In the genomic region with DNA sequence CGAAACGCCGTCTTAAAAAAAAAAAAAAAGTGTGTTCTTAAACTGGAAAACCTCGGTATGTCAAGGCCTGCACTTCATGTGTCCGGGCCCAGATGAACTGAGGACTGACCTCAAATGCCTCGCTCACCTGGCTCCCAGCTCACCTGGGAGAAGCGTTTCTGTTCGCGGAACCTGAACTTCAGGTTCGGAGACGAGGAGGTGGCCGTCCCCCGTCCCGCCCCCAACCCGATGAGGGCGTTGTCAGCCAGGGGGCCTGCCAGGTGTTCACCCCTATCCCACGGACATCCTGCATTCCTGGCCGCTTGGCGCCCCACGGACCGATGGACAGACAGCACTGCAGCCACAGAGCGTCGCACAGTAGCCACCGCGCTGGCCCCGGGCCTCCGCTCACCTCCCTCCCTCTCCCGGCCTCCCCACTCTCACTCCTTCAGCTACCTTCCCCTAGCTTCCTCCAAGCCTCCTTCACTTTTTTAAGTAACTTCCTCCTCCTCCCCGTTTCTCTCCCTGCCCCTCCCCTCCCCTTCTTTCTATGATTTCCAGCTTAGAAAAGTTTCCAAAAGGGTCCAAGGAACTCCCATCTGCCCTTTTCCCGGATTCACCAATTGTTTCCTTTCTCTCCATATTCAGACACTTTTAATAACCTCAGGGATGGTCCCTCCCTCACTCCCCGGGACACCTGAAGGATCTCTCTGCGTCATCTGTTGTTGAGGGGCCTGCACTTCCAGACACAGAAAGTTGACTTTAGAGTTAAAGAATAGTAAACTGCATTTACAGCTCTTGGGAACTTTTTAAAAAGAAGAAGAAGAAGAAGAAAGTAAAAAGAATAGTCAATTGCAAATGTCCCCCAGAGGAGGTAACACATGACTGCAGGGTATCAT, we compare ENCODE assay signal across 11 cellular contexts. TPM values are rescaled to one million over a fixed set of nuclear protein-coding genes. Genes with fewer than 3 reads are reported as not detected.
DNase-seq lines count a peak whose midpoint lies in the region; ATAC-seq and TF ChIP-seq lines count a peak whose summit lies in the region.
"Had no signal": no experiment of that assay in that cellular context is flagged by ENCODE, and none has a peak within 500 bp of the region (broad histone marks: within the 10 kb centered on the region; RNA-seq: fewer than 3 reads in every experiment).

No MANE protein-coding gene starts in this region.

- WGBS in iPS DF 6.9 (ENCODE audit: insufficient coverage, insufficient read length), result no CpG with 5 or more reads among the region's 32 CpGs
- 33% methylated on average over 27 of the region's 32 CpGs for WGBS in smooth muscle cell (ENCODE audit: low lambda C conversion rate)

- H2AFZ ChIP-seq in OCI-LY1 (ENCODE audit: low read length) (peak overlapping the region; percentile 89), smooth muscle cell (ENCODE audit: low read depth) (peak overlapping the region; percentile 75)

- H3F3A ChIP-seq in OCI-LY1 (ENCODE audit: insufficient read depth, low read length) (no peaks in the 10 kb centered on the region), smooth muscle cell (ENCODE audit: low read depth) (no peaks in the 10 kb centered on the region)

- H4K20me1 ChIP-seq in OCI-LY1 (ENCODE audit: insufficient read depth, low read length) (no peaks in the 10 kb centered on the region), smooth muscle cell (ENCODE audit: low read depth) (no peaks in the 10 kb centered on the region)

- H3K4me3 ChIP-seq in OCI-LY1 (ENCODE audit: low read depth, low read length, poor library complexity, severe bottlenecking) (peak overlapping the region; percentile 34), iPS DF 6.9 (ENCODE audit: low read length) (peak overlapping the region; percentile 77; the same call in 1 of the 2 replicates), smooth muscle cell (no peak overlapping the region)
- H3K4me3 ChIP-seq: tibial nerve had no signal

- peak overlapping the region; percentile 94 for H3K27ac ChIP-seq in OCI-LY1 (ENCODE audit: low read depth, low read length, poor library complexity, severe bottlenecking)
- H3K27ac ChIP-seq in iPS DF 6.9 (ENCODE audit: low read length), result no peak overlapping the region
- H3K27ac ChIP-seq in smooth muscle cell (ENCODE audit: low read depth), result no peak overlapping the region
- H3K27ac ChIP-seq: 22Rv1 had no signal

- H3K79me2 ChIP-seq in OCI-LY1 (ENCODE audit: insufficient read depth, low read length) (no peaks in the 10 kb centered on the region), smooth muscle cell (ENCODE audit: low read depth) (no peaks in the 10 kb centered on the region)

- H3K9me3 ChIP-seq in OCI-LY1 (ENCODE audit: low read length) (no peaks in the 10 kb centered on the region), iPS DF 6.9 (ENCODE audit: control insufficient read depth, insufficient read depth, low read length) (no peaks in the 10 kb centered on the region), smooth muscle cell (replicated peaks; ENCODE audit: low read depth) (no peaks in the 10 kb centered on the region)
- H3K9me3 ChIP-seq: tibial nerve had no signal

- H3K9me2 ChIP-seq in OCI-LY1 (ENCODE audit: low read depth, low read length), result no peaks in the 10 kb centered on the region

- DNase-seq in SKM-1 treated with dmso at 0.1 percent for 144 hours (lab: John Stamatoyannopoulos, UW; ENCODE audit: unreplicated experiment) (peak; percentile 26), SKM-1 (lab: John Stamatoyannopoulos, UW; ENCODE audit: unreplicated experiment) (no peak), iPS DF 6.9 (ENCODE audit: low read depth, low spot score) (no peak), smooth muscle cell (lab: John Stamatoyannopoulos, UW; ENCODE audit: unreplicated experiment) (no peak)
- DNase-seq: NCI-H1048 had no signal

- H3K4me2 ChIP-seq in OCI-LY1 (ENCODE audit: low read length) (peak overlapping the region; percentile 57), smooth muscle cell (no peak overlapping the region)

- H3K9ac ChIP-seq in OCI-LY1 (ENCODE audit: low read length), result peak overlapping the region; percentile 49
- no peak overlapping the region for H3K9ac ChIP-seq in smooth muscle cell (ENCODE audit: low read depth)

- TF ChIP-seq CTCF in OCI-LY1 (IDR thresholded peaks at IDR 0.05; ENCODE audit: low read length) (no peak), smooth muscle cell (IDR thresholded peaks at IDR 0.05; ENCODE audit: borderline replicate concordance, insufficient read depth, poor library complexity, severe bottlenecking) (no peak)

- H3K36me3 ChIP-seq in OCI-LY1 (ENCODE audit: insufficient read depth, low read length) (no peaks in the 10 kb centered on the region), iPS DF 6.9 (ENCODE audit: control insufficient read depth, insufficient read depth, low read length) (no peaks in the 10 kb centered on the region), smooth muscle cell (ENCODE audit: low read depth) (no peaks in the 10 kb centered on the region)
- H3K36me3 ChIP-seq: tibial nerve had no signal

- ATAC-seq in HG03159 (IDR thresholded peaks at IDR 0.05; ENCODE audit: unreplicated experiment) (no peak), GM18502 (IDR thresholded peaks at IDR 0.05; ENCODE audit: poor library complexity, unreplicated experiment) (no peak), GM18873 (IDR thresholded peaks at IDR 0.05; ENCODE audit: low FRiP score, unreplicated experiment) (no peak)

- peaks cover 64% of the 10 kb centered on the region for H3K4me1 ChIP-seq in OCI-LY1 (ENCODE audit: insufficient read depth, low read length, severe bottlenecking)
- H3K4me1 ChIP-seq in iPS DF 6.9 (ENCODE audit: control insufficient read depth, insufficient read depth, low read length), result no peaks in the 10 kb centered on the region
- H3K4me1 ChIP-seq in smooth muscle cell (ENCODE audit: low read depth), result peaks cover 7% of the 10 kb centered on the region

- H3K27me3 ChIP-seq in OCI-LY1 (ENCODE audit: insufficient read depth, low read length), result no peaks in the 10 kb centered on the region
- H3K27me3 ChIP-seq in iPS DF 6.9 (ENCODE audit: control insufficient read depth, insufficient read depth, low read length), result no peaks in the 10 kb centered on the region
- H3K27me3 ChIP-seq in smooth muscle cell (ENCODE audit: low read depth), result no peaks in the 10 kb centered on the region
- H3K27me3 ChIP-seq: tibial nerve had no signal

RNA-seq across cellular contexts. Expression of a gene that starts 22.7 kb away (rescaled TPM):
- total RNA-seq in smooth muscle cell, result 30.6 and 32.2 TPM in 2 replicates
- 33.9 and 37.3 TPM in 2 replicates for polyA plus RNA-seq in smooth muscle cell

RNA-seq across cellular contexts. Expression of a gene that starts 54.7 kb away (rescaled TPM):
- total RNA-seq in smooth muscle cell, result 6.1 and 8.4 TPM in 2 replicates
- 4.3 and 7.8 TPM in 2 replicates for polyA plus RNA-seq in smooth muscle cell
